In the genomic region with DNA sequence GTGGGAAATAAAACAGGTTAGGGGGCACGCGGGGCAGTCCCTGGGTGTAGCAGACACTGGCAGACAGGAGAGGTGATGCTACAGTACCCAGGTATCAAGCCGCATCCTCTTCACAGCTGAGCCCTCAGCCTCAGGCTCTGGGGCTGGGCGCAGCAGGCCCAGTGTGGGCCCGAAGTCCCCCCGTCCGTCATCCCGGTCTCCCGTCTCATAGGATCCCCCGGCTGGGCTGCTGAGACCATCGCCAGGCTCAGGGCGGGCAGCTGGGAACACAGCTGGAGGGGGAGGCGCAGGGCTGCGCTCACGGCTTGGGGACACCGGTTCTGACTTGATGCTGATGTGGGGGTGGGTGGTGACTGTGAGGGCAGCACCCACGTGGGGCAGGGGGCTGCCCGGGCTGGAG, we compare ENCODE assay signal across 18 cellular contexts. TPM values are rescaled to one million over a fixed set of nuclear protein-coding genes. Genes with fewer than 3 reads are reported as not detected.
DNase-seq lines count a peak whose midpoint lies in the region; TF ChIP-seq lines count a peak whose summit lies in the region.
"Had no signal": no experiment of that assay in that cellular context is flagged by ENCODE, and none has a peak within 500 bp of the region (broad histone marks: within the 10 kb centered on the region; RNA-seq: fewer than 3 reads in every experiment).

No MANE protein-coding gene starts in this region.

- H3K36me3 Mint-ChIP-seq in activated naive CD4-positive, alpha-beta T cell treated with anti-CD3 and anti-CD28 coated beads, Interleukin-2, amount 50 U/mL, for 24 hours: peaks cover 14% of the 10 kb centered on the region
- H3K36me3 Mint-ChIP-seq in activated naive CD4-positive, alpha-beta T cell treated with anti-CD3 and anti-CD28 coated beads for 36 hours (ENCODE audit: low read depth): peaks cover 11% of the 10 kb centered on the region
- H3K36me3 Mint-ChIP-seq in chondrocyte (ENCODE audit: low read depth) (peaks cover 15% of the 10 kb centered on the region), nephron progenitor cell (ENCODE audit: low read depth) (peaks cover 27% of the 10 kb centered on the region)

- H3K36me3 ChIP-seq in tibial artery: peaks cover 57 to 78% (median 66%) of the 10 kb centered on the region in 3 donors
- H3K36me3 ChIP-seq: HAP-1 had no signal

- CTCF ChIA-PET in activated naive CD4-positive, alpha-beta T cell treated with anti-CD3 and anti-CD28 coated beads for 36 hours (lab: Charles Lee): no interaction called here

- H3K4me3 Mint-ChIP-seq in activated naive CD4-positive, alpha-beta T cell treated with anti-CD3 and anti-CD28 coated beads, Interleukin-2, amount 50 U/mL, for 24 hours: no peak overlapping the region
- no peak overlapping the region for H3K4me3 Mint-ChIP-seq in activated naive CD4-positive, alpha-beta T cell treated with anti-CD3 and anti-CD28 coated beads for 36 hours
- no peak overlapping the region for H3K4me3 Mint-ChIP-seq in chondrocyte (ENCODE audit: unreplicated experiment)
- no peak overlapping the region for H3K4me3 Mint-ChIP-seq in nephron progenitor cell
- H3K4me3 Mint-ChIP-seq: activated CD4-positive, alpha-beta memory T cell treated with anti-CD3 and anti-CD28 coated beads, Interleukin-2, amount 10 ng/mL, durations not matched to agents 7 days and 5 days; activated T-cell treated with anti-CD3 and anti-CD28 coated beads, Interleukin-2, amount 50 U/mL, for 4 hours; B cell had no signal

- peak overlapping the region; percentile 91 to 94 for H3K27ac ChIP-seq in tibial artery
- H3K27ac ChIP-seq: pancreas had no signal

- no peaks in the 10 kb centered on the region for H3K9me3 Mint-ChIP-seq in activated naive CD4-positive, alpha-beta T cell treated with anti-CD3 and anti-CD28 coated beads, Interleukin-2, amount 50 U/mL, for 24 hours
- H3K9me3 Mint-ChIP-seq in activated naive CD4-positive, alpha-beta T cell treated with anti-CD3 and anti-CD28 coated beads for 36 hours: no peaks in the 10 kb centered on the region
- H3K9me3 Mint-ChIP-seq in chondrocyte (ENCODE audit: low read depth) (no peaks in the 10 kb centered on the region), nephron progenitor cell (no peaks in the 10 kb centered on the region)
- H3K9me3 Mint-ChIP-seq: activated CD4-positive, alpha-beta memory T cell treated with anti-CD3 and anti-CD28 coated beads, Interleukin-2, amount 10 ng/mL, durations not matched to agents 7 days and 5 days; activated naive CD4-positive, alpha-beta T cell treated with anti-CD3 and anti-CD28 coated beads, Interleukin-2, amount 50 U/mL, for 72 hours; activated T-cell treated with anti-CD3 and anti-CD28 coated beads, Interleukin-2, amount 50 U/mL, for 4 hours had no signal

- TF ChIP-seq CTCF in chondrocyte (IDR thresholded peaks at IDR 0.05) (no peak), nephron progenitor cell (IDR thresholded peaks at IDR 0.05) (no peak), tibial artery (IDR thresholded peaks at IDR 0.05) (no peak)

- H3K9me3 ChIP-seq in tibial artery: no peaks in the 10 kb centered on the region
- H3K9me3 ChIP-seq: HAP-1, pancreas had no signal

- intact Hi-C loops in activated naive CD4-positive, alpha-beta T cell treated with anti-CD3 and anti-CD28 coated beads for 36 hours (cut with micrococcal nuclease): no loop called here
- intact Hi-C loops in tibial artery (cut with DNase I; ENCODE audit: low total_unique reads): no loop called here

- peaks cover 5 to 100% (median 93%) of the 10 kb centered on the region in 4 donors for H3K4me1 ChIP-seq in tibial artery
- H3K4me1 ChIP-seq: HAP-1 had no signal

- peaks cover 21% of the 10 kb centered on the region for H3K4me1 Mint-ChIP-seq in activated naive CD4-positive, alpha-beta T cell treated with anti-CD3 and anti-CD28 coated beads, Interleukin-2, amount 50 U/mL, for 24 hours
- H3K4me1 Mint-ChIP-seq in activated naive CD4-positive, alpha-beta T cell treated with anti-CD3 and anti-CD28 coated beads for 36 hours (ENCODE audit: low read depth): peaks cover 2% of the 10 kb centered on the region
- H3K4me1 Mint-ChIP-seq in chondrocyte (ENCODE audit: low read depth) (peaks cover 68% of the 10 kb centered on the region), nephron progenitor cell (peaks cover 25% of the 10 kb centered on the region)

- H3K27me3 ChIP-seq in tibial artery: no peaks in the 10 kb centered on the region
- H3K27me3 ChIP-seq: pancreas had no signal

- DNase-seq in activated naive CD4-positive, alpha-beta T cell treated with anti-CD3 and anti-CD28 coated beads for 36 hours: no peak
- DNase-seq in chondrocyte (ENCODE audit: low spot score) (no peak), nephron progenitor cell (no peak), tibial artery (no peak), DMS153 (lab: John Stamatoyannopoulos, UW) (no peak), NCI-H146 (lab: John Stamatoyannopoulos, UW) (no peak)
- DNase-seq in stimulated activated CD4-positive, alpha-beta T cell treated with anti-CD3 and anti-CD28 coated beads, Interleukin-12 subunit alpha, Interleukin-12 subunit beta, amount 100 ng/mL, for 4 hours: no peak
- DNase-seq: activated CD4-positive, alpha-beta memory T cell treated with anti-CD3 and anti-CD28 coated beads, Interleukin-2, amount 10 ng/mL, durations not matched to agents 7 days and 5 days; activated T-cell treated with anti-CD3 and anti-CD28 coated beads, Interleukin-2, amount 50 U/mL, for 4 hours; hippocampal formation; islet precursor cell; NCI-H1048; NCI-H524; pancreas had no signal

- no peaks in the 10 kb centered on the region for H3K27me3 Mint-ChIP-seq in activated naive CD4-positive, alpha-beta T cell treated with anti-CD3 and anti-CD28 coated beads, Interleukin-2, amount 50 U/mL, for 24 hours
- H3K27me3 Mint-ChIP-seq in activated naive CD4-positive, alpha-beta T cell treated with anti-CD3 and anti-CD28 coated beads for 36 hours (ENCODE audit: low read depth): no peaks in the 10 kb centered on the region
- H3K27me3 Mint-ChIP-seq in chondrocyte (ENCODE audit: low read depth) (no peaks in the 10 kb centered on the region), nephron progenitor cell (ENCODE audit: low read depth, poor library complexity) (peaks cover 11% of the 10 kb centered on the region)
- H3K27me3 Mint-ChIP-seq: activated CD4-positive, alpha-beta memory T cell treated with anti-CD3 and anti-CD28 coated beads, Interleukin-2, amount 10 ng/mL, durations not matched to agents 7 days and 5 days; B cell had no signal

- no peak overlapping the region for H3K4me3 ChIP-seq in tibial artery
- H3K4me3 ChIP-seq: HAP-1, pancreas had no signal

- peak overlapping the region; percentile 72 for H3K27ac Mint-ChIP-seq in activated naive CD4-positive, alpha-beta T cell treated with anti-CD3 and anti-CD28 coated beads, Interleukin-2, amount 50 U/mL, for 24 hours
- H3K27ac Mint-ChIP-seq in activated naive CD4-positive, alpha-beta T cell treated with anti-CD3 and anti-CD28 coated beads for 36 hours: no peak overlapping the region
- H3K27ac Mint-ChIP-seq in chondrocyte (ENCODE audit: unreplicated experiment): peak overlapping the region; percentile 83
- peak overlapping the region; percentile 68 for H3K27ac Mint-ChIP-seq in nephron progenitor cell
- H3K27ac Mint-ChIP-seq: activated CD4-positive, alpha-beta memory T cell treated with anti-CD3 and anti-CD28 coated beads, Interleukin-2, amount 10 ng/mL, durations not matched to agents 7 days and 5 days; B cell had no signal

RNA-seq across cellular contexts. Expression of a gene that starts 32.7 kb away (rescaled TPM):
- 10 to 100 TPM; 28.8 to 32.8 TPM for total RNA-seq in activated naive CD4-positive, alpha-beta T cell treated with anti-CD3 and anti-CD28 coated beads for 36 hours
- total RNA-seq in chondrocyte: 42.3 to 64.7 TPM (median 62.0 TPM) in 3 replicates
